ENCODE assay signal across 8 cellular contexts in the genomic region with DNA sequence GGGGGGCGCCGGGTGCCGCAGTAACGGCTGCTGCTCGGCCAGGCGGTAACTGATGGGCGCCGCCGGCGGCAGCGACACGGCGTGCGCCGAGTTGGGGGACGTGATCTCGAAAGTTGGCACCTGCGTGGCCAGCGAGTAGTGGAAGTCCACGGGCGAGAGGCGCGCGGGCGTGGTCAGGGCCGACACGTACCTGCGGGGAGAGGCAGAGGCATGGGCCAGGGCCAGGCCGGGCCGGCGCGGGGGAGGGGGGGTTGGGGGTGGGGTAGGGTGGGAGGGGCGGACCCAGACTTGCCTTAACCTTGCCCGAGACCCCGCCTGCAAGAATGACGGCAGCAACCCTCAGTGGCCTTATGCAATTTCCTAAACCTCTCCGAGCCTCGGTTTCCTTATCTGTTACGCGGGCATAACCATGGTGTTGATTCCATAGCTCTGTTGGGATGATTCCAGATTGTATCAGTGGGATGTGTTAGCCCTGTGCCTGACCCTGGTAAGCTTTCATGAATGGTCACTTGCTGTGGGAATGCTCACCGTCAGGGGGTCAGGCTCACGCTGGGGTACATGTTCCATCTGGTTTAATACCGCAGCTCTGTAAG.
A peak's percentile ranks its signal among the peaks of the same experiment; 100 is the strongest.
DNase-seq lines count a peak whose midpoint lies in the region; TF ChIP-seq lines count a peak whose summit lies in the region.

No MANE protein-coding gene starts in this region.

- H3K27ac ChIP-seq in rectal smooth muscle tissue (ENCODE audit: low read depth, low read length) = no peak overlapping the region

- H3K4me1 ChIP-seq in rectal smooth muscle tissue (ENCODE audit: control insufficient read depth, insufficient read depth, low read length) = no peaks in the 10 kb centered on the region

- H3K4me3 ChIP-seq in fibroblast of pulmonary artery (replicated peaks; ENCODE audit: low read depth, low read length) = no peak overlapping the region
- peak overlapping the region; percentile 64 for H3K4me3 ChIP-seq in rectal smooth muscle tissue (ENCODE audit: low read length)
- no peak overlapping the region for H3K4me3 ChIP-seq in foreskin fibroblast (ENCODE audit: low read depth in 1 of 2, low read length in 2 of 2)

- peaks cover 4% of the 10 kb centered on the region for H3K27me3 ChIP-seq in rectal smooth muscle tissue (ENCODE audit: control insufficient read depth, insufficient read depth, low read length)

- TF ChIP-seq CTCF in fibroblast of pulmonary artery (IDR thresholded peaks at IDR 0.05; ENCODE audit: low read length, missing control alignments) = no peak
- TF ChIP-seq CTCF in foreskin fibroblast (IDR thresholded peaks at IDR 0.05; ENCODE audit: low read depth, low read length) = no peak

- no peak overlapping the region for H3K9ac ChIP-seq in rectal smooth muscle tissue (ENCODE audit: low read length)

- no peaks in the 10 kb centered on the region for H3K36me3 ChIP-seq in rectal smooth muscle tissue (ENCODE audit: control insufficient read depth, insufficient read depth, low read length)

- DNase-seq in activated CD8-positive, alpha-beta memory T cell treated with anti-CD3 and anti-CD28 coated beads for 24 hours = peak; percentile 84
- no peak for DNase-seq in activated CD8-positive, alpha-beta memory T cell treated with anti-CD3 and anti-CD28 coated beads, Interleukin-2, amount 50 U/mL, for 48 hours
- peak; percentile 20 to 22 for DNase-seq in activated CD4-positive, alpha-beta T cell treated with anti-CD3 and anti-CD28 coated beads, Interleukin-2, amount 50 U/mL, for 48 hours
- peak; percentile 3 for DNase-seq in fibroblast of pulmonary artery (ENCODE audit: low read depth)
- DNase-seq in NCI-H2227 treated with DMSO at 0.1 percent for 48 hours (lab: John Stamatoyannopoulos, UW) = no peak
- DNase-seq in NOMO-1 (lab: John Stamatoyannopoulos, UW; ENCODE audit: unreplicated experiment in 2 of 2) = no peak
- no peak for DNase-seq in foreskin fibroblast

Comparison
In these comparisons a context has a peak if more than half of its experiments do, and no peak if none do; other contexts are left out.
1. DNase-seq: peak in activated CD8-positive, alpha-beta memory T cell treated with anti-CD3 and anti-CD28 coated beads for 24 hours (single experiment), activated CD4-positive, alpha-beta T cell treated with anti-CD3 and anti-CD28 coated beads, Interleukin-2, amount 50 U/mL, for 48 hours (2 of 2) and fibroblast of pulmonary artery (single experiment); none in activated CD8-positive, alpha-beta memory T cell treated with anti-CD3 and anti-CD28 coated beads, Interleukin-2, amount 50 U/mL, for 48 hours (single experiment), NCI-H2227 treated with DMSO at 0.1 percent for 48 hours (single experiment), NOMO-1 (0 of 2) and foreskin fibroblast (0 of 2).